Comparison of ENCODE assay signal across 8 cellular contexts in the genomic region with DNA sequence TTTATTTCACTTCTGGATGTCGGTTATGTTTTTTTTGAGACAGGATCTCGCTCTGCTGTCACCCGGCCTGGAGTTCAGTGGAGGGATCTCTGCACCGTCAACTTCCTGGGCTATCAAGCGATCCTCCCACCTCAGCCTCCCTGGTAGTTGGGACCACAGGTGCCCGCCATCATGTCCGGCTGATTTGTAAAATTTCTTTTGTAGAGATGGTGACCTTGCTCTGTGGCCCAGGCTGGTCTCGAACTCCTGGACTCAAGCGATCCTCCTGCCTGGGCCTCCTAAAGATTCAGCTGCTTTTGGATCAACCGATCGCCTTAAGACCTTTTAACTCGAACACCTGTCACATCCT. TPM values are rescaled to one million over a fixed set of nuclear protein-coding genes. Genes with fewer than 3 reads are reported as not detected.
DNase-seq lines count a peak whose midpoint lies in the region; ATAC-seq, FAIRE-seq and TF ChIP-seq lines count a peak whose summit lies in the region.

No MANE protein-coding gene starts in this region.

- intact Hi-C loops in activated CD4-positive, alpha-beta T cell treated with anti-CD3 and anti-CD28 coated beads, Interleukin-2, amount 10 ng/mL, durations not matched to agents 24 days and 14 days (cut with micrococcal nuclease): loop anchor here (1.0 to 5.0 kb wide), 10 partner anchors 19 to 257 kb away; a partner anchor contains a TSS
- intact Hi-C loops in PC-9 (cut with micrococcal nuclease; ENCODE audit: unreplicated experiment) (loop anchor here (2.0 to 5.0 kb wide), 2 partner anchors 57 to 257 kb away; a partner anchor contains a TSS), ovary (cut with DNase I) (loop anchor here in 2 of 4 donors (5.0 kb wide), 1 partner anchor 58 kb away; no protein-coding TSS in a partner anchor)

- no peaks in the 10 kb centered on the region; the same call in 1 of the 2 replicates for H4K20me1 ChIP-seq in PC-9 (ENCODE audit: insufficient read depth)

- H3F3A ChIP-seq in PC-9 (ENCODE audit: insufficient read depth, low read depth): peaks cover 11% of the 10 kb centered on the region

- WGBS in ovary, 3 donors: 5 to 10% (median 9%) methylated on average over 12 of the region's 12 CpGs

- H3K4me2 ChIP-seq in PC-9: peak overlapping the region; percentile 84

- H3K4me1 ChIP-seq in PC-9 (replicated peaks; ENCODE audit: insufficient read depth) (peaks cover 13% of the 10 kb centered on the region; the same call in 1 of the 2 replicates), ovary (ENCODE audit: insufficient read depth) (peaks cover 5% of the 10 kb centered on the region)

- TSS peak; percentile 86 for BruUV-seq in PC-9 (replicated peaks; lab: Mats Ljungman, UMichigan)

- H3K79me2 ChIP-seq in PC-9 (ENCODE audit: low read depth): peaks cover 60% of the 10 kb centered on the region

- TF ChIP-seq POLR2A in ovary (IDR thresholded peaks at IDR 0.05) (no peak), H54 (IDR thresholded peaks at IDR 0.05; ENCODE audit: low read depth, low read length) (no peak), erythroblast (IDR thresholded peaks at IDR 0.05; ENCODE audit: low read length) (no peak)

- H3K9me2 ChIP-seq in PC-9 (ENCODE audit: insufficient read depth): no peaks in the 10 kb centered on the region

- H3K9me3 Mint-ChIP-seq in activated CD4-positive, alpha-beta T cell treated with anti-CD3 and anti-CD28 coated beads, Interleukin-2, amount 10 ng/mL, durations not matched to agents 24 days and 14 days: peaks cover 9% of the 10 kb centered on the region

- H3K27me3 ChIP-seq in PC-9 (ENCODE audit: insufficient read depth, low read depth) (no peaks in the 10 kb centered on the region), ovary (no peaks in the 10 kb centered on the region)

- DNase-seq in activated CD4-positive, alpha-beta T cell treated with anti-CD3 and anti-CD28 coated beads, Interleukin-2, amount 10 ng/mL, durations not matched to agents 24 days and 14 days: no peak
- DNase-seq in activated CD4-positive, alpha-beta T cell treated with anti-CD3 and anti-CD28 coated beads, Interleukin-2, amount 50 U/mL, for 4 hours: no peak
- DNase-seq in PC-9: no peak
- DNase-seq in epithelial cell of prostate (ENCODE audit: low read depth, low spot score): no peak
- peak in 1 of 5 donors; percentile 36 for DNase-seq in ovary
- DNase-seq in H54 (ENCODE audit: insufficient read length, low spot score): no peak
- DNase-seq in erythroblast (lab: John Stamatoyannopoulos, UW): no peak

- CTCF ChIA-PET in PC-9 (lab: Charles Lee): interaction anchor here (0.6 kb wide), 2 partner anchors 182 to 411 kb away, joined by 3 to 7 read pairs; no protein-coding TSS in a partner anchor

- TF ChIP-seq CTCF in PC-9 (conservative IDR thresholded peaks at IDR 0.05) (no peak), ovary (IDR thresholded peaks at IDR 0.05) (no peak)

- peak overlapping the region; percentile 97 for H3K27ac Mint-ChIP-seq in activated CD4-positive, alpha-beta T cell treated with anti-CD3 and anti-CD28 coated beads, Interleukin-2, amount 10 ng/mL, durations not matched to agents 24 days and 14 days

- peak overlapping the region; percentile 76 for H2AFZ ChIP-seq in PC-9

- no peak for FAIRE-seq in H54 (lab: Jason Lieb, UNC)

- H3K36me3 Mint-ChIP-seq in activated CD4-positive, alpha-beta T cell treated with anti-CD3 and anti-CD28 coated beads, Interleukin-2, amount 10 ng/mL, durations not matched to agents 24 days and 14 days (ENCODE audit: low read depth): peaks cover 32% of the 10 kb centered on the region

- H3K4me3 ChIP-seq in PC-9 (peak overlapping the region; percentile 71), ovary (peak overlapping the region; percentile 99)

- H3K4me3 Mint-ChIP-seq in activated CD4-positive, alpha-beta T cell treated with anti-CD3 and anti-CD28 coated beads, Interleukin-2, amount 10 ng/mL, durations not matched to agents 24 days and 14 days: peak overlapping the region; percentile 97

- no peak for TF ChIP-seq EP300 in ovary (IDR thresholded peaks at IDR 0.05)

- no peaks in the 10 kb centered on the region for H3K27me3 Mint-ChIP-seq in activated CD4-positive, alpha-beta T cell treated with anti-CD3 and anti-CD28 coated beads, Interleukin-2, amount 10 ng/mL, durations not matched to agents 24 days and 14 days

- no peak for ATAC-seq in HG03025 (IDR thresholded peaks at IDR 0.05; ENCODE audit: low FRiP score, unreplicated experiment)

- POLR2A ChIA-PET in PC-9 (lab: Charles Lee; ENCODE audit: unreplicated experiment): interaction anchor here (0.6 to 0.8 kb wide), 4 partner anchors 105 to 1702 kb away, joined by 3 to 27 read pairs (median 5); no protein-coding TSS in a partner anchor

- H3K9me3 ChIP-seq in PC-9 (ENCODE audit: insufficient read depth, low read depth): no peaks in the 10 kb centered on the region
- H3K9me3 ChIP-seq in ovary: peaks cover 0 to 3% of the 10 kb centered on the region in 2 donors

- H3K36me3 ChIP-seq in PC-9 (ENCODE audit: low read depth): no peaks in the 10 kb centered on the region
- H3K36me3 ChIP-seq in ovary: no peaks in the 10 kb centered on the region

- H3K4me1 Mint-ChIP-seq in activated CD4-positive, alpha-beta T cell treated with anti-CD3 and anti-CD28 coated beads, Interleukin-2, amount 10 ng/mL, durations not matched to agents 24 days and 14 days: peaks cover 24% of the 10 kb centered on the region

- H3K27ac ChIP-seq in PC-9: peak overlapping the region; percentile 62
- peak overlapping the region; percentile 95 for H3K27ac ChIP-seq in epithelial cell of prostate
- H3K27ac ChIP-seq in ovary: peak overlapping the region; percentile 77 to 91

RNA-seq across cellular contexts. Expression of a gene that starts 0.6 kb away (rescaled TPM):
- 23.6 and 23.8 TPM in 2 replicates for total RNA-seq in activated CD4-positive, alpha-beta T cell treated with anti-CD3 and anti-CD28 coated beads, Interleukin-2, amount 10 ng/mL, durations not matched to agents 24 days and 14 days
- total RNA-seq in PC-9 (2021) (31.2 and 35.2 TPM in 2 replicates), ovary (10 to 100 TPM; 22.2 to 29.9 (median 25.4) TPM)
- 10 to 100 TPM; 13.1 to 28.0 TPM for polyA plus RNA-seq in ovary
